ENCODE assay signal across 1 cellular context in genomic region chr6:13668291-13668928, GRCh38.
TF ChIP-seq lines count a peak whose summit lies in the region.

No MANE protein-coding gene starts in this region.

TF ChIP-seq in K562, 482 proteins besides CTCF, POLR2A, EP300 and RAD21 (continued from another document and continues in another):
- TF ChIP-seq ZBTB11 (CRISPR knock-in tag; IDR thresholded peaks at IDR 0.05) (0 out of 6 replicates have a peak, but pooled peaks of 1 of the 3 experiments have one; percentile 13), ZNF512 (tag; IDR thresholded peaks at IDR 0.05) (0 out of 2 replicates have a peak, but pooled peaks have one; percentile 5), STAT5A (IDR thresholded peaks at IDR 0.05; ENCODE audit: borderline replicate concordance, low read length) (0 out of 2 replicates have a peak, but pooled peaks have one; percentile 40), MYBL2 (IDR thresholded peaks at IDR 0.05; ENCODE audit: low read depth) (peak; percentile 62; the same call in 1 of the 2 replicates), MYBL2 (CRISPR knock-in tag; IDR thresholded peaks at IDR 0.05; ENCODE audit: borderline replicate concordance) (no peak), HES1 (IDR thresholded peaks at IDR 0.05; ENCODE audit: low read depth) (0 out of 2 replicates have a peak, but pooled peaks have one; percentile 25), NCOA2 (IDR thresholded peaks at IDR 0.05; ENCODE audit: partially characterized antibody in 2 of 2) (peak in 1 of 2 experiments; percentile 10), POLR2AphosphoS5 (IDR thresholded peaks at IDR 0.05; ENCODE audit: control insufficient read depth, insufficient read depth, low read depth, low read length) (no peak), ASH1L (IDR thresholded peaks at IDR 0.05; ENCODE audit: borderline replicate concordance, low read depth, partially characterized antibody) (peak; percentile 17), JUND (IDR thresholded peaks at IDR 0.05; ENCODE audit: borderline replicate concordance, low read depth, low read length) (peak; percentile 77; the same call in 1 of the 2 replicates), JUND (tag; IDR thresholded peaks at IDR 0.05; ENCODE audit: borderline replicate concordance, low read depth, low read length) (peak; percentile 43; the same call in 1 of the 3 replicates), ARID1B (IDR thresholded peaks at IDR 0.05) (peak; percentile 90), CC2D1A (IDR thresholded peaks at IDR 0.05) (peak; percentile 89), CREM (IDR thresholded peaks at IDR 0.05; ENCODE audit: low read depth) (0 out of 2 replicates have a peak, but pooled peaks have one; percentile 30), FOXA3 (CRISPR knock-in tag; conservative IDR thresholded peaks at IDR 0.05 in 1 of 2, IDR thresholded peaks at IDR 0.05 in 1 of 2) (no peak), PHB2 (IDR thresholded peaks at IDR 0.05; ENCODE audit: low read depth) (0 out of 2 replicates have a peak, but pooled peaks have one; percentile 47), THRAP3 (IDR thresholded peaks at IDR 0.05; ENCODE audit: borderline replicate concordance) (0 out of 2 replicates have a peak, but pooled peaks have one; percentile 33), TRIM24 (IDR thresholded peaks at IDR 0.05) (peak; percentile 93), SRF (CRISPR knock-in tag; IDR thresholded peaks at IDR 0.05) (no peak), KDM1A (IDR thresholded peaks at IDR 0.05) (peak; percentile 97 to 98), ZNF184 (CRISPR knock-in tag; IDR thresholded peaks at IDR 0.05) (no peak), FOSL1 (tag; conservative IDR thresholded peaks at IDR 0.05) (peak; percentile 75), SMARCE1 (IDR thresholded peaks at IDR 0.05) (peak; percentile 91), NFE2L1 (tag; IDR thresholded peaks at IDR 0.05; ENCODE audit: borderline replicate concordance, low read depth) (peak; percentile 94), NFE2 (IDR thresholded peaks at IDR 0.05; ENCODE audit: low read depth) (peak; percentile 99), TRIM28 (IDR thresholded peaks at IDR 0.05) (peak; percentile 91), NFIC (IDR thresholded peaks at IDR 0.05) (peak; percentile 32; the same call in 1 of the 2 replicates), RBM25 (IDR thresholded peaks at IDR 0.05; ENCODE audit: low read depth, low read length, severe bottlenecking) (peak; percentile 16), GATAD2B (IDR thresholded peaks at IDR 0.05; ENCODE audit: borderline replicate concordance) (peak; percentile 57; the same call in 1 of the 2 replicates), ARID2 (IDR thresholded peaks at IDR 0.05) (0 out of 2 replicates have a peak, but pooled peaks have one; percentile 3), CBX3 (IDR thresholded peaks at IDR 0.05; ENCODE audit: borderline replicate concordance in 1 of 2, low read length in 2 of 2) (peak in 1 of 2 experiments; percentile 95; a peak in 2 of 3 replicates), MTA3 (IDR thresholded peaks at IDR 0.05; ENCODE audit: borderline replicate concordance) (peak; percentile 55; the same call in 1 of the 2 replicates), MAFF (IDR thresholded peaks at IDR 0.05; ENCODE audit: low read length) (peak; percentile 100), MAFK (IDR thresholded peaks at IDR 0.05; ENCODE audit: low read length) (peak; percentile 99), ARNT (IDR thresholded peaks at IDR 0.05) (peak; percentile 75 to 87; a peak in 2 of 4 replicates), SUPT5H (IDR thresholded peaks at IDR 0.05) (0 out of 2 replicates have a peak, but pooled peaks have one; percentile 35), EHMT2 (IDR thresholded peaks at IDR 0.05) (peak; percentile 43; the same call in 1 of the 2 replicates), NR2C2 (CRISPR knock-in tag; IDR thresholded peaks at IDR 0.05) (no peak), NR2C2 (tag; IDR thresholded peaks at IDR 0.05) (peak; percentile 65), EP400 (IDR thresholded peaks at IDR 0.05) (peak; percentile 28), ZNF644 (tag; IDR thresholded peaks at IDR 0.05; ENCODE audit: low read depth) (peak; percentile 71; the same call in 1 of the 2 replicates), TOE1 (IDR thresholded peaks at IDR 0.05; ENCODE audit: borderline replicate concordance) (peak; percentile 28; the same call in 1 of the 2 replicates), TOE1 (CRISPR knock-in tag; IDR thresholded peaks at IDR 0.05; ENCODE audit: borderline replicate concordance, low read depth) (no peak), LEF1 (IDR thresholded peaks at IDR 0.05) (peak; percentile 80), SMARCA5 (IDR thresholded peaks at IDR 0.05) (no peak; the same call in none of the 2 replicates), TAL1 (IDR thresholded peaks at IDR 0.05) (peak; percentile 67), GABPA (tag; conservative IDR thresholded peaks at IDR 0.05; ENCODE audit: low read depth) (peak; percentile 49; the same call in 1 of the 2 replicates), HDAC1 (IDR thresholded peaks at IDR 0.05) (peak in 1 of 2 experiments; percentile 88; a peak in 3 of 4 replicates), MIER1 (IDR thresholded peaks at IDR 0.05; ENCODE audit: low read depth) (peak; percentile 52; the same call in 1 of the 2 replicates), HMG20B (CRISPR knock-in tag; IDR thresholded peaks at IDR 0.05) (no peak), ELF4 (CRISPR knock-in tag; IDR thresholded peaks at IDR 0.05) (no peak), ZNF395 (CRISPR knock-in tag; IDR thresholded peaks at IDR 0.05) (no peak), ELF1 (tag; IDR thresholded peaks at IDR 0.05) (no peak), NUFIP1 (IDR thresholded peaks at IDR 0.05; ENCODE audit: partially characterized antibody) (peak; percentile 72), BRD9 (IDR thresholded peaks at IDR 0.05; ENCODE audit: low read depth, partially characterized antibody) (peak; percentile 88), TFAM (CRISPR knock-in tag; conservative IDR thresholded peaks at IDR 0.05) (no peak), CTBP1 (IDR thresholded peaks at IDR 0.05; ENCODE audit: borderline replicate concordance) (peak; percentile 41; the same call in 1 of the 2 replicates), TCF3 (CRISPR knock-in tag; IDR thresholded peaks at IDR 0.05) (peak; percentile 68), CBFA2T3 (IDR thresholded peaks at IDR 0.05) (peak; percentile 89), RCOR1 (IDR thresholded peaks at IDR 0.05; ENCODE audit: borderline replicate concordance in 1 of 2, low read depth in 2 of 2, low read length in 2 of 2) (peak; percentile 59 to 94), HNRNPK (IDR thresholded peaks at IDR 0.05; ENCODE audit: low read depth, low read length, poor library complexity, severe bottlenecking) (no peak), VEZF1 (CRISPR knock-in tag; IDR thresholded peaks at IDR 0.05) (peak; percentile 30; the same call in 1 of the 2 replicates), E2F8 (IDR thresholded peaks at IDR 0.05; ENCODE audit: low read depth, partially characterized antibody) (peak; percentile 63), BCOR (IDR thresholded peaks at IDR 0.05) (0 out of 2 replicates have a peak, but pooled peaks have one; percentile 12), GATA2 (CRISPR knock-in tag; IDR thresholded peaks at IDR 0.05) (peak; percentile 42; the same call in 1 of the 2 replicates)
